10 cellular contexts compared by ENCODE assay signal in genomic region chr14:89137514-89138163, GRCh38.
A peak's percentile ranks its signal among the peaks of the same experiment; 100 is the strongest.
DNase-seq lines count a peak whose midpoint lies in the region; ATAC-seq, FAIRE-seq and TF ChIP-seq lines count a peak whose summit lies in the region.
"Had no signal": no experiment of that assay in that cellular context is flagged by ENCODE, and none has a peak within 500 bp of the region (broad histone marks: within the 10 kb centered on the region; RNA-seq: fewer than 3 reads in every experiment).

No MANE protein-coding gene starts in this region.

- no peak overlapping the region for H3K4me3 ChIP-seq in Panc1 (ENCODE audit: low read depth in 2 of 2, low read length in 2 of 2)
- H3K4me3 ChIP-seq in endothelial cell of umbilical vein (replicated peaks in 1 of 3; ENCODE audit: insufficient read depth in 1 of 3, low read depth in 1 of 3, low read length in 3 of 3) = no peak overlapping the region
- no peak overlapping the region for H3K4me3 ChIP-seq in naive thymus-derived CD4-positive, alpha-beta T cell (ENCODE audit: low read length)
- H3K4me3 ChIP-seq: GM23338 had no signal

- in situ Hi-C loops in Panc1 (cut with HindIII; ENCODE audit: low pct_unique_long_range_greater_than_20kb, low sequenced_read_pairs) = no loop called here

- ATAC-seq in Panc1 (peak; percentile 91), HG02571 (IDR thresholded peaks at IDR 0.05; ENCODE audit: unreplicated experiment) (no peak), T-cell (replicated peaks in 1 of 4) (no peak)
- ATAC-seq in naive thymus-derived CD4-positive, alpha-beta T cell = peak; percentile 71
- ATAC-seq in activated CD4-positive, alpha-beta T cell treated with anti-CD3 and anti-CD28 coated beads for 36 hours = no peak

- DNase-seq in COLO829 (ENCODE audit: low spot score) (peak; percentile 26), Panc1 (ENCODE audit: low read depth, low spot score) (peak; percentile 47), endothelial cell of umbilical vein (ENCODE audit: low read depth, low spot score) (peak; percentile 79), NCI-H446 treated with DMSO at 0.1 percent for 48 hours (lab: John Stamatoyannopoulos, UW) (no peak), T-cell (no peak)
- no peak for DNase-seq in naive thymus-derived CD4-positive, alpha-beta T cell
- DNase-seq in activated CD4-positive, alpha-beta T cell treated with anti-CD3 and anti-CD28 coated beads for 36 hours = no peak

- peak overlapping the region; percentile 7 for H3K4me2 ChIP-seq in endothelial cell of umbilical vein (ENCODE audit: insufficient read depth, low read length)
- H3K4me2 ChIP-seq: GM23338 had no signal

- H3K79me2 ChIP-seq in endothelial cell of umbilical vein (ENCODE audit: control insufficient read depth, insufficient read depth, low read length) = no peaks in the 10 kb centered on the region

- no peaks in the 10 kb centered on the region for H3K9me1 ChIP-seq in endothelial cell of umbilical vein (replicated peaks; ENCODE audit: control insufficient read depth, extremely low read depth, insufficient read depth, low read length)

- CTCF ChIA-PET in Panc1 (lab: Charles Lee) (no interaction called here), endothelial cell of umbilical vein (lab: Charles Lee) (interaction anchor here (0.6 to 1.2 kb wide), 3 partner anchors 21 to 111 kb away, joined by 3 read pairs; no protein-coding TSS in a partner anchor), T-cell (lab: Charles Lee) (no interaction called here)
- CTCF ChIA-PET in naive thymus-derived CD4-positive, alpha-beta T cell (lab: Charles Lee) = interaction anchor here (0.6 kb wide), 1 partner anchor 1250 kb away, joined by 3 read pairs; no protein-coding TSS in a partner anchor
- CTCF ChIA-PET in activated CD4-positive, alpha-beta T cell treated with anti-CD3 and anti-CD28 coated beads for 36 hours (lab: Charles Lee) = interaction anchor here (1.3 kb wide), 1 partner anchor 97 kb away, joined by 3 read pairs; no protein-coding TSS in a partner anchor

- H3K36me3 Mint-ChIP-seq in naive thymus-derived CD4-positive, alpha-beta T cell = peaks cover 0 to 11% (median 7%) of the 10 kb centered on the region in 5 donors
- no peaks in the 10 kb centered on the region for H3K36me3 Mint-ChIP-seq in activated CD4-positive, alpha-beta T cell treated with anti-CD3 and anti-CD28 coated beads for 36 hours (ENCODE audit: low read depth)
- H3K36me3 Mint-ChIP-seq in T-cell = peaks cover 6% of the 10 kb centered on the region

- H3K27ac ChIP-seq in Panc1 (ENCODE audit: low read length) (no peak overlapping the region), endothelial cell of umbilical vein (ENCODE audit: insufficient read depth, low read depth, low read length) (no peak overlapping the region)
- H3K27ac ChIP-seq in naive thymus-derived CD4-positive, alpha-beta T cell (ENCODE audit: low read depth, low read length) = no peak overlapping the region

- no peaks in the 10 kb centered on the region for H3K27me3 ChIP-seq in Panc1 (ENCODE audit: control insufficient read depth, insufficient read depth, low read length)
- peaks cover 0 to 3% of the 10 kb centered on the region in 2 experiments for H3K27me3 ChIP-seq in endothelial cell of umbilical vein (ENCODE audit: control insufficient read depth in 2 of 2, insufficient read depth in 2 of 2, low read length in 2 of 2)
- no peaks in the 10 kb centered on the region for H3K27me3 ChIP-seq in naive thymus-derived CD4-positive, alpha-beta T cell (ENCODE audit: control insufficient read depth in 2 of 2, insufficient read depth in 2 of 2, low read length in 2 of 2)

- TF ChIP-seq POLR2A in endothelial cell of umbilical vein (IDR thresholded peaks at IDR 0.05; ENCODE audit: low read depth, low read length) = no peak

- H3K4me1 Mint-ChIP-seq in naive thymus-derived CD4-positive, alpha-beta T cell = peaks cover 0 to 7% (median 2%) of the 10 kb centered on the region in 7 donors
- H3K4me1 Mint-ChIP-seq in activated CD4-positive, alpha-beta T cell treated with anti-CD3 and anti-CD28 coated beads for 36 hours = no peaks in the 10 kb centered on the region
- H3K4me1 Mint-ChIP-seq in T-cell = peaks cover 0 to 7% (median 1%) of the 10 kb centered on the region in 3 donors

- no peaks in the 10 kb centered on the region for H4K20me1 ChIP-seq in endothelial cell of umbilical vein (replicated peaks; ENCODE audit: control insufficient read depth, extremely low read depth, insufficient read depth, low read length)

- no peak for TF ChIP-seq CTCF in Panc1 (IDR thresholded peaks at IDR 0.05)
- no peak for TF ChIP-seq CTCF in endothelial cell of umbilical vein (IDR thresholded peaks at IDR 0.05; ENCODE audit: extremely low read depth in 1 of 2, insufficient read depth in 1 of 2, low read depth in 1 of 2, low read length in 2 of 2)

- H3K4me3 Mint-ChIP-seq in naive thymus-derived CD4-positive, alpha-beta T cell = no peak overlapping the region
- no peak overlapping the region for H3K4me3 Mint-ChIP-seq in activated CD4-positive, alpha-beta T cell treated with anti-CD3 and anti-CD28 coated beads for 36 hours
- H3K4me3 Mint-ChIP-seq in T-cell = no peak overlapping the region
- H3K4me3 Mint-ChIP-seq: GM23338 had no signal

- POLR2A ChIA-PET in Panc1 (lab: Charles Lee) (no interaction called here), endothelial cell of umbilical vein (lab: Charles Lee) (no interaction called here), T-cell (lab: Charles Lee) (no interaction called here)
- POLR2A ChIA-PET in naive thymus-derived CD4-positive, alpha-beta T cell (lab: Charles Lee) = no interaction called here
- POLR2A ChIA-PET in activated CD4-positive, alpha-beta T cell treated with anti-CD3 and anti-CD28 coated beads for 36 hours (lab: Charles Lee) = interaction anchor here (0.5 kb wide), 1 partner anchor 40 kb away, joined by 3 read pairs; no protein-coding TSS in a partner anchor

- peaks cover 0 to 37% (median 23%) of the 10 kb centered on the region in 11 donors for H3K9me3 Mint-ChIP-seq in naive thymus-derived CD4-positive, alpha-beta T cell
- H3K9me3 Mint-ChIP-seq in activated CD4-positive, alpha-beta T cell treated with anti-CD3 and anti-CD28 coated beads for 36 hours (ENCODE audit: low read depth) = peaks cover 20% of the 10 kb centered on the region
- H3K9me3 Mint-ChIP-seq in T-cell = peaks cover 12 to 25% (median 13%) of the 10 kb centered on the region in 3 donors

- no peak overlapping the region for H3K9ac ChIP-seq in endothelial cell of umbilical vein (replicated peaks; ENCODE audit: extremely low read depth, insufficient read depth, low read length)

- dilution Hi-C loops in endothelial cell of umbilical vein (cut with MboI; ENCODE audit: extremely low pct_ligation_motif_present, low sequenced_read_pairs) = no loop called here

- H3K4me1 ChIP-seq in Panc1 (ENCODE audit: control insufficient read depth, insufficient read depth, low read length) = no peaks in the 10 kb centered on the region
- H3K4me1 ChIP-seq in endothelial cell of umbilical vein (ENCODE audit: control insufficient read depth, extremely low read depth, insufficient read depth, low read length) = peaks cover 6% of the 10 kb centered on the region
- no peaks in the 10 kb centered on the region for H3K4me1 ChIP-seq in naive thymus-derived CD4-positive, alpha-beta T cell (ENCODE audit: control insufficient read depth in 2 of 2, insufficient read depth in 2 of 2, low read length in 2 of 2)

- H3K27ac Mint-ChIP-seq in naive thymus-derived CD4-positive, alpha-beta T cell = no peak overlapping the region
- H3K27ac Mint-ChIP-seq in activated CD4-positive, alpha-beta T cell treated with anti-CD3 and anti-CD28 coated beads for 36 hours = no peak overlapping the region
- no peak overlapping the region for H3K27ac Mint-ChIP-seq in T-cell
- H3K27ac Mint-ChIP-seq: GM23338 had no signal

- H3K27me3 Mint-ChIP-seq in naive thymus-derived CD4-positive, alpha-beta T cell = peaks cover 0 to 17% (median 0%) of the 10 kb centered on the region in 5 donors
- no peaks in the 10 kb centered on the region for H3K27me3 Mint-ChIP-seq in activated CD4-positive, alpha-beta T cell treated with anti-CD3 and anti-CD28 coated beads for 36 hours
- no peaks in the 10 kb centered on the region for H3K27me3 Mint-ChIP-seq in T-cell

- FAIRE-seq in endothelial cell of umbilical vein (lab: Jason Lieb, UNC) = peak; percentile 85
- FAIRE-seq: TTC549 had no signal

- no TSS peak for BruUV-seq in Panc1 (replicated peaks; lab: Mats Ljungman, UMichigan)
- BruUV-seq in endothelial cell of umbilical vein (replicated peaks; lab: Mats Ljungman, UMichigan) = no TSS peak

- intact Hi-C loops in Panc1 (cut with micrococcal nuclease; ENCODE audit: unreplicated experiment) (no loop called here), endothelial cell of umbilical vein (cut with micrococcal nuclease) (loop anchor here (2.0 kb wide), 1 partner anchor 97 kb away; no protein-coding TSS in a partner anchor)
- intact Hi-C loops in naive thymus-derived CD4-positive, alpha-beta T cell (cut with micrococcal nuclease) = no loop called here
- intact Hi-C loops in activated CD4-positive, alpha-beta T cell treated with anti-CD3 and anti-CD28 coated beads for 36 hours (cut with DNase I, micrococcal nuclease) = no loop called here

- no peaks in the 10 kb centered on the region for H3K36me3 ChIP-seq in Panc1 (ENCODE audit: control insufficient read depth, insufficient read depth, low read length)
- H3K36me3 ChIP-seq in endothelial cell of umbilical vein (ENCODE audit: control insufficient read depth in 2 of 2, extremely low read depth in 1 of 2, insufficient read depth in 2 of 2, low read length in 2 of 2) = no peaks in the 10 kb centered on the region
- H3K36me3 ChIP-seq in naive thymus-derived CD4-positive, alpha-beta T cell (ENCODE audit: control insufficient read depth in 2 of 3, insufficient read depth in 3 of 3, low read length in 3 of 3) = no peaks in the 10 kb centered on the region

- no peaks in the 10 kb centered on the region for H3K9me3 ChIP-seq in Panc1 (ENCODE audit: control insufficient read depth, insufficient read depth, low read depth, low read length)
- H3K9me3 ChIP-seq in endothelial cell of umbilical vein (replicated peaks; ENCODE audit: control insufficient read depth, insufficient read depth, low read length) = no peaks in the 10 kb centered on the region
- H3K9me3 ChIP-seq in naive thymus-derived CD4-positive, alpha-beta T cell (ENCODE audit: control insufficient read depth in 2 of 3, low read length in 3 of 3) = peaks cover 0 to 5% (median 0%) of the 10 kb centered on the region in 3 experiments

- H2AFZ ChIP-seq in endothelial cell of umbilical vein (ENCODE audit: low read depth, low read length) = no peak overlapping the region
- H2AFZ ChIP-seq: GM23338 had no signal

TF ChIP-seq in endothelial cell of umbilical vein, 7 proteins besides CTCF, POLR2A, EP300 and RAD21 (continues in another document):
- no peak for TF ChIP-seq MYC (IDR thresholded peaks at IDR 0.05; ENCODE audit: low read depth, low read length)
- peak; percentile 56 for TF ChIP-seq JUN (IDR thresholded peaks at IDR 0.05; ENCODE audit: borderline replicate concordance, insufficient read depth, insufficient read length, low read depth)
- TF ChIP-seq POLR2AphosphoS5 (IDR thresholded peaks at IDR 0.05; ENCODE audit: insufficient read depth, low read depth, low read length) = peak; percentile 48
- TF ChIP-seq GATA2 (IDR thresholded peaks at IDR 0.05; ENCODE audit: insufficient read depth, insufficient read length, low read depth, low read length) = no peak

Comparison
In these comparisons a context has a peak if more than half of its experiments do, and no peak if none do; other contexts are left out.
1. DNase-seq: peak in COLO829 (single experiment), Panc1 (single experiment) and endothelial cell of umbilical vein (single experiment); none in naive thymus-derived CD4-positive, alpha-beta T cell (0 of 9), activated CD4-positive, alpha-beta T cell treated with anti-CD3 and anti-CD28 coated beads for 36 hours (single experiment), NCI-H446 treated with DMSO at 0.1 percent for 48 hours (single experiment) and T-cell (0 of 34).
2. ATAC-seq: peak in Panc1 (single experiment) and naive thymus-derived CD4-positive, alpha-beta T cell (single experiment); none in activated CD4-positive, alpha-beta T cell treated with anti-CD3 and anti-CD28 coated beads for 36 hours (single experiment), HG02571 (single experiment) and T-cell (0 of 4).
3. CTCF ChIA-PET loops: an anchor here in endothelial cell of umbilical vein (0.6 to 1.2 kb wide), naive thymus-derived CD4-positive, alpha-beta T cell (0.6 kb wide) and activated CD4-positive, alpha-beta T cell treated with anti-CD3 and anti-CD28 coated beads for 36 hours (1.3 kb wide); none called in Panc1 and T-cell.